Comparison of ENCODE assay signal across 1 cellular context in genomic region chr1:234978397-234979291, GRCh38.
A peak's percentile ranks its signal among the peaks of the same experiment; 100 is the strongest.
TF ChIP-seq lines count a peak whose summit lies in the region.

No MANE protein-coding gene starts in this region.

TF ChIP-seq in HepG2, 621 proteins besides CTCF, POLR2A, EP300 and RAD21 (continued from another document and continues in another):
- TF ChIP-seq ZXDC (CRISPR knock-in tag; IDR thresholded peaks at IDR 0.05) (no peak; the same call in 1 of the 2 replicates), NRL (CRISPR knock-in tag; IDR thresholded peaks at IDR 0.05; ENCODE audit: borderline replicate concordance) (no peak), CCDC6 (CRISPR knock-in tag; IDR thresholded peaks at IDR 0.05) (no peak), JUND (CRISPR knock-in tag; IDR thresholded peaks at IDR 0.05) (no peak; the same call in 1 of the 2 replicates), MED13 (CRISPR knock-in tag; IDR thresholded peaks at IDR 0.05) (peak; percentile 62), HNRNPLL (IDR thresholded peaks at IDR 0.05; ENCODE audit: low read depth, low read length, poor library complexity, severe bottlenecking) (no peak), BATF2 (CRISPR knock-in tag; IDR thresholded peaks at IDR 0.05) (no peak), EZH2 (conservative IDR thresholded peaks at IDR 0.05; ENCODE audit: low read depth, low read length) (no peak), TEAD3 (CRISPR knock-in tag; optimal IDR thresholded peaks at IDR 0.05; ENCODE audit: borderline replicate concordance) (peak; percentile 86), ONECUT2 (CRISPR knock-in tag; IDR thresholded peaks at IDR 0.05) (peak; percentile 30; the same call in 1 of the 2 replicates), SNAPC2 (CRISPR knock-in tag; IDR thresholded peaks at IDR 0.05) (no peak), ZNF101 (CRISPR knock-in tag; IDR thresholded peaks at IDR 0.05; ENCODE audit: borderline replicate concordance, low read depth) (no peak), ZBTB44 (CRISPR knock-in tag; IDR thresholded peaks at IDR 0.05) (no peak), ZNF619 (CRISPR knock-in tag; IDR thresholded peaks at IDR 0.05) (no peak), ZSCAN21 (CRISPR knock-in tag; IDR thresholded peaks at IDR 0.05; ENCODE audit: borderline replicate concordance) (no peak), KMT2B (CRISPR knock-in tag; IDR thresholded peaks at IDR 0.05) (0 out of 2 replicates have a peak, but pooled peaks have one; percentile 40), IRX3 (CRISPR knock-in tag; IDR thresholded peaks at IDR 0.05; ENCODE audit: borderline replicate concordance, low read depth) (no peak), ZNF724P (CRISPR knock-in tag; IDR thresholded peaks at IDR 0.05; ENCODE audit: borderline replicate concordance) (no peak), NFE2 (CRISPR knock-in tag; IDR thresholded peaks at IDR 0.05) (no peak), KDM4B (CRISPR knock-in tag; IDR thresholded peaks at IDR 0.05) (no peak), ELF1 (CRISPR knock-in tag; IDR thresholded peaks at IDR 0.05) (no peak; the same call in 1 of the 2 replicates), PRPF4 (IDR thresholded peaks at IDR 0.05; ENCODE audit: low read depth, low read length, poor library complexity, severe bottlenecking) (peak; percentile 48), HMG20B (CRISPR knock-in tag; conservative IDR thresholded peaks at IDR 0.05) (0 out of 2 replicates have a peak, but pooled peaks have one; percentile 60), ZNF138 (CRISPR knock-in tag; IDR thresholded peaks at IDR 0.05; ENCODE audit: low read depth) (no peak), KDM5A (IDR thresholded peaks at IDR 0.05; ENCODE audit: borderline replicate concordance, low read length) (no peak), ZBTB14 (CRISPR knock-in tag; IDR thresholded peaks at IDR 0.05) (no peak), ZNF577 (CRISPR knock-in tag; IDR thresholded peaks at IDR 0.05; ENCODE audit: borderline replicate concordance, low read depth) (no peak), CSRNP2 (CRISPR knock-in tag; conservative IDR thresholded peaks at IDR 0.05; ENCODE audit: low read depth) (no peak), ZEB1 (IDR thresholded peaks at IDR 0.05; ENCODE audit: insufficient replicate concordance, low read depth) (no peak), BHLHE40 (IDR thresholded peaks at IDR 0.05; ENCODE audit: low read length) (no peak), ZMYM4 (CRISPR knock-in tag; IDR thresholded peaks at IDR 0.05) (peak; percentile 68), SAP130 (CRISPR knock-in tag; IDR thresholded peaks at IDR 0.05; ENCODE audit: low read depth) (peak; percentile 91), GABPB1 (CRISPR knock-in tag; IDR thresholded peaks at IDR 0.05) (peak; percentile 31; the same call in 1 of the 2 replicates), GTF3A (CRISPR knock-in tag; conservative IDR thresholded peaks at IDR 0.05) (no peak), MLLT10 (CRISPR knock-in tag; IDR thresholded peaks at IDR 0.05) (no peak), ZNF549 (CRISPR knock-in tag; IDR thresholded peaks at IDR 0.05) (no peak), MLX (CRISPR knock-in tag; IDR thresholded peaks at IDR 0.05) (peak; percentile 76), ZFP36L1 (CRISPR knock-in tag; IDR thresholded peaks at IDR 0.05) (no peak), ZNF580 (CRISPR knock-in tag; IDR thresholded peaks at IDR 0.05; ENCODE audit: borderline replicate concordance, low read depth) (no peak; the same call in 1 of the 2 replicates), ZFAT (CRISPR knock-in tag; conservative IDR thresholded peaks at IDR 0.05) (no peak), NCOA1 (CRISPR knock-in tag; IDR thresholded peaks at IDR 0.05) (0 out of 2 replicates have a peak, but pooled peaks have one; percentile 43), ZNF567 (CRISPR knock-in tag; IDR thresholded peaks at IDR 0.05; ENCODE audit: borderline replicate concordance) (peak; percentile 57; the same call in 1 of the 2 replicates), ZNF710 (CRISPR knock-in tag; IDR thresholded peaks at IDR 0.05; ENCODE audit: borderline replicate concordance) (peak; percentile 91), ZNF557 (CRISPR knock-in tag; IDR thresholded peaks at IDR 0.05) (0 out of 2 replicates have a peak, but pooled peaks have one; percentile 45), ZNF546 (CRISPR knock-in tag; conservative IDR thresholded peaks at IDR 0.05) (no peak), ZNF788 (CRISPR knock-in tag; IDR thresholded peaks at IDR 0.05; ENCODE audit: borderline replicate concordance) (peak; percentile 65; the same call in 1 of the 2 replicates), NR0B2 (CRISPR knock-in tag; IDR thresholded peaks at IDR 0.05) (no peak), ZBTB4 (CRISPR knock-in tag; IDR thresholded peaks at IDR 0.05; ENCODE audit: borderline replicate concordance) (peak; percentile 99), YEATS2 (CRISPR knock-in tag; IDR thresholded peaks at IDR 0.05; ENCODE audit: borderline replicate concordance) (peak; percentile 26; the same call in 1 of the 2 replicates)
